ENCODE assay signal across 8 cellular contexts in the genomic region with DNA sequence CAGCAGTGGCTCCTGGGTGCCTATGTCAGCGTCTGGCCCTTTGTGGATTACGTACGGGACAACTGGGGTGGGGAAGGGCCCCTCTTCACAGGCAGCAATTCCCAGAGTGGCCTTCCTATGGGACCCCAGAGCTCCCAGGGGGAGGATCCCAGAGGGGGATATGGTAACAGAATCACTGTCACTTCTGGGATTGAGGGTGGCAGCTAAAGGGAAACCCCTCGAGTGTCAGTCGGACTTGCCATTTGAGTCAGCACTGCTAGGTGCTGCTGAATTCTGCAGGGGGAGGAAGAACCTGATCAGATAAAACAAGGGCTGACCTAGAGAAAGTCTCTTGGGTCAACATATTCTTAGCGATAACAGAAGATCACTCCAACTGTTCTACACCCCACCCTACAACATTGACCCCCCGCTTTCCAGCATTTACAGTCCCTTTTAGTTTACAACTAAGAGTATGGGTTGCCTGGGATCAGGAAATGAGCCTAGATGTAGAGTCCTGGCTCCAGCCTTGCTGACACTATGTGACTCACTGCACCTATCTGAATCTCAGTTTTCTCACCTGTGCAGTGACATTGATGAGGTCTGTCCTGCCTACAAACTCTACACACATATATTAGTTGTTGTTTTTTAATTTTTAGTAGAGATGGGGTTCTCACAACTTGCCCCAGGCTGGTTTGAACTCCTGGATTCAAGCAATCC. TPM values are rescaled to one million over a fixed set of nuclear protein-coding genes. Genes with fewer than 3 reads are reported as not detected.
DNase-seq lines count a peak whose midpoint lies in the region; ATAC-seq, FAIRE-seq and TF ChIP-seq lines count a peak whose summit lies in the region.

No MANE protein-coding gene starts in this region.

- FAIRE-seq in HTR-8/SVneo (lab: Jason Lieb, UNC), result no peak

- peaks cover 52% of the 10 kb centered on the region for H3K4me1 ChIP-seq in HUES48 (ENCODE audit: control insufficient read depth, insufficient read depth, low read length)
- peaks cover 17% of the 10 kb centered on the region for H3K4me1 ChIP-seq in right cardiac atrium (ENCODE audit: control insufficient read depth, insufficient read depth, low read length)
- H3K4me1 ChIP-seq in spleen, result peaks cover 46 to 94% (median 74%) of the 10 kb centered on the region in 6 donors

- H3K4me3 Mint-ChIP-seq in activated T-helper 1 cell treated with anti-CD3 and anti-CD28 coated beads, Interleukin-12 subunit alpha, Interleukin-12 subunit beta, Interleukin-2, Interleukin-4 antibody, amounts not matched to agents 30 ng/mL and 10 ng/mL and 1 ng/mL, durations not matched to agents 14 hours and 24 hours and 36 hours, result peak overlapping the region; percentile 86

- no peaks in the 10 kb centered on the region for H3K27me3 ChIP-seq in HUES48 (ENCODE audit: control insufficient read depth, insufficient read depth, low read length)
- no peaks in the 10 kb centered on the region for H3K27me3 ChIP-seq in right cardiac atrium (ENCODE audit: control insufficient read depth, insufficient read depth)
- H3K27me3 ChIP-seq in spleen (replicated peaks in 1 of 7), result no peaks in the 10 kb centered on the region

- H3K4me3 ChIP-seq in GM08714 (ENCODE audit: low read length) (peak overlapping the region; percentile 61), HUES48 (ENCODE audit: low read depth, low read length) (peak overlapping the region; percentile 63), right cardiac atrium (ENCODE audit: low read length) (peak overlapping the region; percentile 45), spleen (peak overlapping the region; percentile 0 to 76 (median 44))

- intact Hi-C loops in activated T-helper 1 cell treated with anti-CD3 and anti-CD28 coated beads, Interleukin-12 subunit alpha, Interleukin-12 subunit beta, Interleukin-2, Interleukin-4 antibody, amounts not matched to agents 30 ng/mL and 10 ng/mL and 1 ng/mL, durations not matched to agents 14 hours and 24 hours and 36 hours (cut with micrococcal nuclease), result loop anchor here (1.0 to 5.0 kb wide), 11 partner anchors 12 to 1236 kb away; a partner anchor contains a TSS
- intact Hi-C loops in right cardiac atrium (cut with DNase I) (no loop called here), spleen (cut with DNase I; ENCODE audit: low total_unique reads) (no loop called here)

- TF ChIP-seq CTCF in spleen (IDR thresholded peaks at IDR 0.05 in 8 of 11, conservative IDR thresholded peaks at IDR 0.05 in 3 of 11), result no peak

- H3K36me3 ChIP-seq in HUES48 (ENCODE audit: control insufficient read depth, insufficient read depth, low read length), result no peaks in the 10 kb centered on the region
- H3K36me3 ChIP-seq in spleen, result no peaks in the 10 kb centered on the region

- peak; percentile 70 for DNase-seq in activated T-helper 1 cell treated with anti-CD3 and anti-CD28 coated beads, Interleukin-12 subunit alpha, Interleukin-12 subunit beta, Interleukin-2, Interleukin-4 antibody, amounts not matched to agents 30 ng/mL and 10 ng/mL and 1 ng/mL, durations not matched to agents 14 hours and 24 hours and 36 hours (ENCODE audit: low spot score)
- DNase-seq in right cardiac atrium, result no peak
- DNase-seq in spleen, result no peak
- DNase-seq in HTR-8/SVneo (ENCODE audit: insufficient read length, low spot score), result no peak
- no peak for DNase-seq in NCI-H345 (lab: John Stamatoyannopoulos, UW)

- peak overlapping the region; percentile 58 for H3K9ac ChIP-seq in HUES48 (ENCODE audit: low read depth, low read length)

- H3K27ac ChIP-seq in HUES48 (ENCODE audit: low read depth, low read length) (peak overlapping the region; percentile 93), right cardiac atrium (ENCODE audit: low read length) (peak overlapping the region; percentile 98), spleen (peak overlapping the region; percentile 84 to 95 (median 90))

- peak; percentile 48 for ATAC-seq in GM21423 (IDR thresholded peaks at IDR 0.05; ENCODE audit: unreplicated experiment)
- peak; percentile 10 to 15 for ATAC-seq in right cardiac atrium

- H3K36me3 Mint-ChIP-seq in activated T-helper 1 cell treated with anti-CD3 and anti-CD28 coated beads, Interleukin-12 subunit alpha, Interleukin-12 subunit beta, Interleukin-2, Interleukin-4 antibody, amounts not matched to agents 30 ng/mL and 10 ng/mL and 1 ng/mL, durations not matched to agents 14 hours and 24 hours and 36 hours (ENCODE audit: low read depth), result no peaks in the 10 kb centered on the region

- no peaks in the 10 kb centered on the region for H3K27me3 Mint-ChIP-seq in activated T-helper 1 cell treated with anti-CD3 and anti-CD28 coated beads, Interleukin-12 subunit alpha, Interleukin-12 subunit beta, Interleukin-2, Interleukin-4 antibody, amounts not matched to agents 30 ng/mL and 10 ng/mL and 1 ng/mL, durations not matched to agents 14 hours and 24 hours and 36 hours (ENCODE audit: insufficient read depth)

- peaks cover 60% of the 10 kb centered on the region for H3K4me1 Mint-ChIP-seq in activated T-helper 1 cell treated with anti-CD3 and anti-CD28 coated beads, Interleukin-12 subunit alpha, Interleukin-12 subunit beta, Interleukin-2, Interleukin-4 antibody, amounts not matched to agents 30 ng/mL and 10 ng/mL and 1 ng/mL, durations not matched to agents 14 hours and 24 hours and 36 hours (ENCODE audit: low read depth)

- 14% methylated on average over 7 of the region's 7 CpGs for WGBS in right cardiac atrium
- WGBS in spleen, 5 donors, result 12 to 21% (median 16%) methylated on average over 4 to 7 of the region's 7 CpGs

- TF ChIP-seq POLR2A in spleen (IDR thresholded peaks at IDR 0.05), result no peak

- H3K9me3 ChIP-seq in HUES48 (ENCODE audit: control insufficient read depth, insufficient read depth, low read length) (no peaks in the 10 kb centered on the region), right cardiac atrium (ENCODE audit: control insufficient read depth, low read length) (no peaks in the 10 kb centered on the region), spleen (no peaks in the 10 kb centered on the region)

- H3K27ac Mint-ChIP-seq in activated T-helper 1 cell treated with anti-CD3 and anti-CD28 coated beads, Interleukin-12 subunit alpha, Interleukin-12 subunit beta, Interleukin-2, Interleukin-4 antibody, amounts not matched to agents 30 ng/mL and 10 ng/mL and 1 ng/mL, durations not matched to agents 14 hours and 24 hours and 36 hours, result peak overlapping the region; percentile 98

- no peaks in the 10 kb centered on the region for H3K9me3 Mint-ChIP-seq in activated T-helper 1 cell treated with anti-CD3 and anti-CD28 coated beads, Interleukin-12 subunit alpha, Interleukin-12 subunit beta, Interleukin-2, Interleukin-4 antibody, amounts not matched to agents 30 ng/mL and 10 ng/mL and 1 ng/mL, durations not matched to agents 14 hours and 24 hours and 36 hours

RNA-seq across cellular contexts. Expression of a gene that starts 12.3 kb away (rescaled TPM):
- total RNA-seq in activated T-helper 1 cell treated with anti-CD3 and anti-CD28 coated beads, Interleukin-12 subunit alpha, Interleukin-12 subunit beta, Interleukin-2, Interleukin-4 antibody, amounts not matched to agents 30 ng/mL and 10 ng/mL and 1 ng/mL, durations not matched to agents 14 hours and 24 hours and 36 hours, result 178 and 183 TPM in 2 replicates
- total RNA-seq in right cardiac atrium (100 to 1,000 TPM in 1 of 4 donors, 10 to 100 TPM in 3; 33.0 to 113 (median 76.5) TPM), spleen (100 to 1,000 TPM; 103 to 308 (median 249) TPM)
- polyA plus RNA-seq in right cardiac atrium (53.6 TPM), spleen (100 to 1,000 TPM in 2 of 3 donors, 10 to 100 TPM in 1; 99.3 to 247 (median 209) TPM)

RNA-seq across cellular contexts. Expression of a gene that starts 45.4 kb away (rescaled TPM):
- 29.8 and 33.5 TPM in 2 replicates for total RNA-seq in activated T-helper 1 cell treated with anti-CD3 and anti-CD28 coated beads, Interleukin-12 subunit alpha, Interleukin-12 subunit beta, Interleukin-2, Interleukin-4 antibody, amounts not matched to agents 30 ng/mL and 10 ng/mL and 1 ng/mL, durations not matched to agents 14 hours and 24 hours and 36 hours
- total RNA-seq in right cardiac atrium, result 10 to 100 TPM; 27.6 to 37.9 (median 32.8) TPM
- polyA plus RNA-seq in right cardiac atrium, result 26.0 TPM
- total RNA-seq in spleen, result 10 to 100 TPM; 23.7 to 41.7 (median 37.9) TPM
- 10 to 100 TPM; 11.9 to 22.0 (median 18.4) TPM for polyA plus RNA-seq in spleen

RNA-seq across cellular contexts. Expression of a gene that starts 45.7 kb away (rescaled TPM):
- 80.0 and 81.6 TPM in 2 replicates for total RNA-seq in activated T-helper 1 cell treated with anti-CD3 and anti-CD28 coated beads, Interleukin-12 subunit alpha, Interleukin-12 subunit beta, Interleukin-2, Interleukin-4 antibody, amounts not matched to agents 30 ng/mL and 10 ng/mL and 1 ng/mL, durations not matched to agents 14 hours and 24 hours and 36 hours
- 100 to 1,000 TPM; 190 to 236 (median 223) TPM for total RNA-seq in right cardiac atrium
- 287 TPM for polyA plus RNA-seq in right cardiac atrium
- 100 to 1,000 TPM in 3 of 7 donors, 10 to 100 TPM in 4; 70.8 to 115 (median 97.2) TPM for total RNA-seq in spleen
- 100 to 1,000 TPM; 182 to 239 (median 224) TPM for polyA plus RNA-seq in spleen
